20 cellular contexts compared by ENCODE assay signal in the genomic region with DNA sequence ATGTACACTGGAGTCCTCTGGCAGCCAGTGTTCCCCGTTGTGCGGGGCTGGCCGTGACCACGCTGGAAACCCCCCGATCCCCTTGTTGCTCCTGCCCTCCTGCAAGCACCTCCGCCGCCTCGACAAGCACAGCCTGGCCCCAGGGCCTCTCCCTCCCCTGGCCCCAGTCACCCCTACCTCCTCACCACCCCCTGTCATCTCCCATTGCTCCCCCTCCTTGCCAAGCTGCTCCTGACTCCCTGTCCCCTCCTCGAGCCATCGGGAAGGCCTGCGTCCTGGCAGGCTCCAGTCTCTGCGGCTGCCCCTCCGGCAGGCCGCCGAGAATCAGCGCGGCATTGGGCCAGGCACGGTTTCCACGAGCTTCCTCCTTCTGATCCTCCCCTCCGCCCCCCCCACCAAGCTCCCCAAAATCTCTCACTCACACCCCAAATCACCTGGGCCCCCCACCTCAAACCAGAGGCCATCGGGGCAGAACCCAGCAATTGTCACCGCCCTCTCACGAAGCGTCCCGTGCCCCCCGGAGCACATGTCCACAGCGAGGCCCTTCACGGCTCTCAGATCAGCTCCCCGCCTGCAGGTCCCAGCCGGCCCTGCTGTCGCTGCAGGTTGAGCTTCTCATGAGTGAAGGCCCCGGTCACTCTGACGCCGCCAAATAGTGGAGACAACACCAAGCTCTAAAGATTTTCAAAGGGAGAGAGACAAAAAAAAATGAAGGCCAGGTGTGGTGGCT. TPM values are rescaled to one million over a fixed set of nuclear protein-coding genes. Genes with fewer than 3 reads are reported as not detected.
DNase-seq lines count a peak whose midpoint lies in the region; ATAC-seq and TF ChIP-seq lines count a peak whose summit lies in the region.
"Had no signal": no experiment of that assay in that cellular context is flagged by ENCODE, and none has a peak within 500 bp of the region (broad histone marks: within the 10 kb centered on the region; RNA-seq: fewer than 3 reads in every experiment).

No MANE protein-coding gene starts in this region.

- no peak overlapping the region for H3K4me3 Mint-ChIP-seq in activated naive CD4-positive, alpha-beta T cell treated with anti-CD3 and anti-CD28 coated beads, Interleukin-2, amount 50 U/mL, for 24 hours
- H3K4me3 Mint-ChIP-seq in activated naive CD4-positive, alpha-beta T cell treated with anti-CD3 and anti-CD28 coated beads for 36 hours: no peak overlapping the region
- peak overlapping the region; percentile 72 for H3K4me3 Mint-ChIP-seq in dendritic cell treated with granulocyte-macrophage colony-stimulating factor and Interleukin-4, amounts not matched to agents 40 ng/mL and 50 ng/mL, for 4 days
- H3K4me3 Mint-ChIP-seq in progenitor cell of endocrine pancreas (ENCODE audit: low read depth): no peak overlapping the region
- H3K4me3 Mint-ChIP-seq: CD8-positive, alpha-beta T cell had no signal

- no peaks in the 10 kb centered on the region for H3K9me3 Mint-ChIP-seq in activated naive CD4-positive, alpha-beta T cell treated with anti-CD3 and anti-CD28 coated beads, Interleukin-2, amount 50 U/mL, for 24 hours
- no peaks in the 10 kb centered on the region for H3K9me3 Mint-ChIP-seq in activated naive CD4-positive, alpha-beta T cell treated with anti-CD3 and anti-CD28 coated beads for 36 hours
- no peaks in the 10 kb centered on the region for H3K9me3 Mint-ChIP-seq in dendritic cell treated with granulocyte-macrophage colony-stimulating factor and Interleukin-4, amounts not matched to agents 40 ng/mL and 50 ng/mL, for 4 days
- H3K9me3 Mint-ChIP-seq in progenitor cell of endocrine pancreas (ENCODE audit: low read depth): no peaks in the 10 kb centered on the region
- H3K9me3 Mint-ChIP-seq: activated T-cell treated with anti-CD3 and anti-CD28 coated beads, Interleukin-2, amount 50 U/mL, for 72 hours; CD8-positive, alpha-beta T cell had no signal

- no peaks in the 10 kb centered on the region for H3K27me3 Mint-ChIP-seq in activated naive CD4-positive, alpha-beta T cell treated with anti-CD3 and anti-CD28 coated beads, Interleukin-2, amount 50 U/mL, for 24 hours
- no peaks in the 10 kb centered on the region for H3K27me3 Mint-ChIP-seq in activated naive CD4-positive, alpha-beta T cell treated with anti-CD3 and anti-CD28 coated beads for 36 hours (ENCODE audit: low read depth)
- no peaks in the 10 kb centered on the region for H3K27me3 Mint-ChIP-seq in dendritic cell treated with granulocyte-macrophage colony-stimulating factor and Interleukin-4, amounts not matched to agents 40 ng/mL and 50 ng/mL, for 4 days
- peaks cover 33% of the 10 kb centered on the region for H3K27me3 Mint-ChIP-seq in progenitor cell of endocrine pancreas

- H3K4me1 Mint-ChIP-seq in activated naive CD4-positive, alpha-beta T cell treated with anti-CD3 and anti-CD28 coated beads, Interleukin-2, amount 50 U/mL, for 24 hours: peaks cover 78% of the 10 kb centered on the region
- peaks cover 82% of the 10 kb centered on the region for H3K4me1 Mint-ChIP-seq in activated naive CD4-positive, alpha-beta T cell treated with anti-CD3 and anti-CD28 coated beads for 36 hours (ENCODE audit: low read depth)
- H3K4me1 Mint-ChIP-seq in dendritic cell treated with granulocyte-macrophage colony-stimulating factor and Interleukin-4, amounts not matched to agents 40 ng/mL and 50 ng/mL, for 4 days (ENCODE audit: low read depth): peaks cover 96% of the 10 kb centered on the region
- H3K4me1 Mint-ChIP-seq in progenitor cell of endocrine pancreas (ENCODE audit: low read depth): peaks cover 4% of the 10 kb centered on the region

- TF ChIP-seq CTCF in progenitor cell of endocrine pancreas (IDR thresholded peaks at IDR 0.05; ENCODE audit: unreplicated experiment): no peak

- H3K36me3 Mint-ChIP-seq in activated naive CD4-positive, alpha-beta T cell treated with anti-CD3 and anti-CD28 coated beads, Interleukin-2, amount 50 U/mL, for 24 hours: no peaks in the 10 kb centered on the region
- no peaks in the 10 kb centered on the region for H3K36me3 Mint-ChIP-seq in activated naive CD4-positive, alpha-beta T cell treated with anti-CD3 and anti-CD28 coated beads for 36 hours (ENCODE audit: low read depth)
- peaks cover 44% of the 10 kb centered on the region for H3K36me3 Mint-ChIP-seq in dendritic cell treated with granulocyte-macrophage colony-stimulating factor and Interleukin-4, amounts not matched to agents 40 ng/mL and 50 ng/mL, for 4 days (ENCODE audit: low read depth)
- no peaks in the 10 kb centered on the region for H3K36me3 Mint-ChIP-seq in progenitor cell of endocrine pancreas (ENCODE audit: insufficient read depth)
- H3K36me3 Mint-ChIP-seq: CD8-positive, alpha-beta T cell had no signal

- no peak for DNase-seq in activated naive CD4-positive, alpha-beta T cell treated with anti-CD3 and anti-CD28 coated beads for 36 hours
- DNase-seq in progenitor cell of endocrine pancreas (ENCODE audit: low spot score, unreplicated experiment): no peak
- DNase-seq: activated CD8-positive, alpha-beta memory T cell treated with anti-CD3 and anti-CD28 coated beads for 24 hours; activated T-cell treated with anti-CD3 and anti-CD28 coated beads, Interleukin-2, amount 50 U/mL, for 72 hours; CD8-positive, alpha-beta T cell; DMS79; Kasumi-1; NCI-H524; stimulated activated CD4-positive, alpha-beta T cell treated with anti-CD3 and anti-CD28 coated beads, Interleukin-2, amount 100 ng/mL, for 24 hours; SW 1271 had no signal

- intact Hi-C loops in activated naive CD4-positive, alpha-beta T cell treated with anti-CD3 and anti-CD28 coated beads for 36 hours (cut with micrococcal nuclease): no loop called here
- intact Hi-C loops in dendritic cell treated with granulocyte-macrophage colony-stimulating factor and Interleukin-4, amounts not matched to agents 40 ng/mL and 50 ng/mL, for 4 days (cut with micrococcal nuclease): no loop called here

- no peak for ATAC-seq in GM21390 (IDR thresholded peaks at IDR 0.05; ENCODE audit: unreplicated experiment)
- no peak for ATAC-seq in HG03196 (IDR thresholded peaks at IDR 0.05; ENCODE audit: unreplicated experiment)
- ATAC-seq: activated T-cell treated with anti-CD3 and anti-CD28 coated beads, Interleukin-2, amount 50 U/mL, for 72 hours; CD8-positive, alpha-beta T cell; esophagus mucosa; left lobe of liver had no signal

- peak overlapping the region; percentile 77 for H3K27ac Mint-ChIP-seq in activated naive CD4-positive, alpha-beta T cell treated with anti-CD3 and anti-CD28 coated beads, Interleukin-2, amount 50 U/mL, for 24 hours
- no peak overlapping the region for H3K27ac Mint-ChIP-seq in activated naive CD4-positive, alpha-beta T cell treated with anti-CD3 and anti-CD28 coated beads for 36 hours
- H3K27ac Mint-ChIP-seq in dendritic cell treated with granulocyte-macrophage colony-stimulating factor and Interleukin-4, amounts not matched to agents 40 ng/mL and 50 ng/mL, for 4 days: peak overlapping the region; percentile 86
- H3K27ac Mint-ChIP-seq in progenitor cell of endocrine pancreas: peak overlapping the region; percentile 67
- H3K27ac Mint-ChIP-seq: CD8-positive, alpha-beta T cell had no signal

- CTCF ChIA-PET in activated naive CD4-positive, alpha-beta T cell treated with anti-CD3 and anti-CD28 coated beads for 36 hours (lab: Charles Lee): interaction anchor here (0.6 to 2.0 kb wide), 8 partner anchors 14 to 303 kb away, joined by 3 to 6 read pairs (median 4); no protein-coding TSS in a partner anchor

RNA-seq across cellular contexts. Expression of gene LSP1, which starts 5.7 kb away (rescaled TPM):
- 10 to 100 TPM; 42.4 to 42.9 TPM for total RNA-seq in activated naive CD4-positive, alpha-beta T cell treated with anti-CD3 and anti-CD28 coated beads for 36 hours
- total RNA-seq in progenitor cell of endocrine pancreas: not detected in 2 replicates

RNA-seq across cellular contexts. Expression of gene TNNI2, which starts 8.4 kb away (rescaled TPM):
- not detected for total RNA-seq in activated naive CD4-positive, alpha-beta T cell treated with anti-CD3 and anti-CD28 coated beads for 36 hours
- total RNA-seq in progenitor cell of endocrine pancreas: 0.55 and 0.69 TPM in 2 replicates
- total RNA-seq: left lobe of liver had no signal

RNA-seq across cellular contexts. Expression of gene SYT8, which starts 12.4 kb away (rescaled TPM):
- not detected for total RNA-seq in activated naive CD4-positive, alpha-beta T cell treated with anti-CD3 and anti-CD28 coated beads for 36 hours
- 0.69 and 1.5 TPM in 2 replicates for total RNA-seq in progenitor cell of endocrine pancreas
- total RNA-seq: activated T-cell treated with anti-CD3 and anti-CD28 coated beads, Interleukin-2, amount 50 U/mL, for 72 hours; cardiac septum; CD8-positive, alpha-beta T cell had no signal

RNA-seq across cellular contexts. Expression of gene PRR33, which starts 44.5 kb away (rescaled TPM):
- total RNA-seq in activated naive CD4-positive, alpha-beta T cell treated with anti-CD3 and anti-CD28 coated beads for 36 hours: under 1 TPM; 0.07 to 0.12 TPM
- total RNA-seq in progenitor cell of endocrine pancreas: not detected in 2 replicates
- total RNA-seq: activated T-cell treated with anti-CD3 and anti-CD28 coated beads, Interleukin-2, amount 50 U/mL, for 72 hours; CD8-positive, alpha-beta T cell; esophagus mucosa; HT-29; left lobe of liver; osteocyte; urinary bladder had no signal

Comparison
In these comparisons a context has a peak if more than half of its experiments do, and no peak if none do; other contexts are left out.
1. RNA of gene LSP1, which starts 5.7 kb away (total RNA-seq): 42.4 to 42.9 TPM in activated naive CD4-positive, alpha-beta T cell treated with anti-CD3 and anti-CD28 coated beads for 36 hours; not detected in progenitor cell of endocrine pancreas; every median in the first group is over 10 times any median in the second.